Comparison of ENCODE assay signal across 9 cellular contexts in genomic region chr11:129815596-129816461, GRCh38. TPM values are rescaled to one million over a fixed set of nuclear protein-coding genes. Genes with fewer than 3 reads are reported as not detected.
DNase-seq lines count a peak whose midpoint lies in the region; ATAC-seq, FAIRE-seq and TF ChIP-seq lines count a peak whose summit lies in the region.
"Had no signal": no experiment of that assay in that cellular context is flagged by ENCODE, and none has a peak within 500 bp of the region (broad histone marks: within the 10 kb centered on the region; RNA-seq: fewer than 3 reads in every experiment).

TMEM45B (plus strand) TSS chr11:129815848; CDS start chr11:129852483, 36,635 bp downstream.

- peaks cover 0 to 9% (median 0%) of the 10 kb centered on the region in 4 donors for H3K4me1 ChIP-seq in sigmoid colon

- H3K36me3 ChIP-seq in brain microvascular endothelial cell (replicated peaks) (no peaks in the 10 kb centered on the region), sigmoid colon (no peaks in the 10 kb centered on the region)

- FAIRE-seq in H54 (lab: Jason Lieb, UNC): no peak
- FAIRE-seq: GM12878 had no signal

- WGBS in sigmoid colon, 2 donors: 2 to 3% methylated on average over 68 of the region's 68 CpGs

- ATAC-seq in naive thymus-derived CD8-positive, alpha-beta T cell: peak; percentile 17 to 49
- ATAC-seq: GM12878 had no signal

- H3K27ac Mint-ChIP-seq in dendritic cell treated with granulocyte-macrophage colony-stimulating factor and Interleukin-4, amounts not matched to agents 40 ng/mL and 50 ng/mL, for 4 days: peak within 1 kb of the TSS; percentile 70
- H3K27ac Mint-ChIP-seq in naive thymus-derived CD8-positive, alpha-beta T cell: peak within 1 kb of the TSS; percentile 78 to 96 (median 90)

- POLR2A ChIA-PET in naive thymus-derived CD8-positive, alpha-beta T cell (lab: Charles Lee): interaction anchor here (0.6 to 5.3 kb wide), 5 partner anchors 12 to 501 kb away, joined by 4 to 43 read pairs (median 5); partner anchors contain the start of gene PRDM10

- TF ChIP-seq EP300 in sigmoid colon (IDR thresholded peaks at IDR 0.05): no peak

- peaks cover 47% of the 10 kb centered on the region for H3K4me1 Mint-ChIP-seq in dendritic cell treated with granulocyte-macrophage colony-stimulating factor and Interleukin-4, amounts not matched to agents 40 ng/mL and 50 ng/mL, for 4 days (ENCODE audit: low read depth)
- H3K4me1 Mint-ChIP-seq in naive thymus-derived CD8-positive, alpha-beta T cell: peaks cover 14 to 54% (median 42%) of the 10 kb centered on the region in 4 donors

- peak within 1 kb of the TSS; percentile 86 for H3K4me3 Mint-ChIP-seq in dendritic cell treated with granulocyte-macrophage colony-stimulating factor and Interleukin-4, amounts not matched to agents 40 ng/mL and 50 ng/mL, for 4 days
- H3K4me3 Mint-ChIP-seq in naive thymus-derived CD8-positive, alpha-beta T cell: peak within 1 kb of the TSS; percentile 75 to 90 (median 82)

- DNase-seq in DMS79 (lab: John Stamatoyannopoulos, UW): peak; percentile 59
- peak; percentile 29 for DNase-seq in SK-N-DZ (ENCODE audit: low spot score)
- peak in 8 of 10 donors; percentile 15 to 66 (median 24) for DNase-seq in naive thymus-derived CD8-positive, alpha-beta T cell
- no peak for DNase-seq in brain microvascular endothelial cell
- DNase-seq in KBM-7: no peak
- DNase-seq in H54 (ENCODE audit: insufficient read length, low spot score): no peak
- no peak for DNase-seq in sigmoid colon

- H3K27ac ChIP-seq in brain microvascular endothelial cell (no peak within 1 kb of the TSS), sigmoid colon (peak within 1 kb of the TSS in 1 of 4 donors; percentile 42)

- TF ChIP-seq POLR2A in H54 (IDR thresholded peaks at IDR 0.05; ENCODE audit: low read depth, low read length) (no peak), sigmoid colon (IDR thresholded peaks at IDR 0.05) (peak in 1 of 2 donors; percentile 23)

- peaks cover 40% of the 10 kb centered on the region for H3K27me3 Mint-ChIP-seq in dendritic cell treated with granulocyte-macrophage colony-stimulating factor and Interleukin-4, amounts not matched to agents 40 ng/mL and 50 ng/mL, for 4 days
- H3K27me3 Mint-ChIP-seq in naive thymus-derived CD8-positive, alpha-beta T cell: peaks cover 3 to 36% (median 26%) of the 10 kb centered on the region in 5 donors

- no peaks in the 10 kb centered on the region for H3K9me3 ChIP-seq in sigmoid colon

- intact Hi-C loops in dendritic cell treated with granulocyte-macrophage colony-stimulating factor and Interleukin-4, amounts not matched to agents 40 ng/mL and 50 ng/mL, for 4 days (cut with micrococcal nuclease): no loop called here
- intact Hi-C loops in sigmoid colon (cut with DNase I): no loop called here

- no peak within 1 kb of the TSS for H3K4me3 ChIP-seq in brain microvascular endothelial cell (ENCODE audit: low read depth, low read length)
- H3K4me3 ChIP-seq in sigmoid colon: peak within 1 kb of the TSS in 1 of 4 donors; percentile 17
- H3K4me3 ChIP-seq: GM12878 had no signal

- H3K36me3 Mint-ChIP-seq in dendritic cell treated with granulocyte-macrophage colony-stimulating factor and Interleukin-4, amounts not matched to agents 40 ng/mL and 50 ng/mL, for 4 days (ENCODE audit: low read depth): peaks cover 18% of the 10 kb centered on the region
- H3K36me3 Mint-ChIP-seq in naive thymus-derived CD8-positive, alpha-beta T cell: peaks cover 0 to 3% (median 0%) of the 10 kb centered on the region in 3 donors

- H3K9me3 Mint-ChIP-seq in dendritic cell treated with granulocyte-macrophage colony-stimulating factor and Interleukin-4, amounts not matched to agents 40 ng/mL and 50 ng/mL, for 4 days: peaks cover 12% of the 10 kb centered on the region
- peaks cover 0 to 12% (median 0%) of the 10 kb centered on the region in 9 donors for H3K9me3 Mint-ChIP-seq in naive thymus-derived CD8-positive, alpha-beta T cell

- TF ChIP-seq CTCF in brain microvascular endothelial cell (IDR thresholded peaks at IDR 0.05; ENCODE audit: low read depth, low read length, missing control alignments) (no peak), sigmoid colon (IDR thresholded peaks at IDR 0.05) (no peak)

- in situ Hi-C loops in brain microvascular endothelial cell (cut with HindIII; ENCODE audit: low pct_ligation_motif_present, low sequenced_read_pairs) (no loop called here), KBM-7 (cut with MboI; ENCODE audit: low pct_unique_long_range_greater_than_20kb, low sequenced_read_pairs) (no loop called here)

- peaks cover 6% of the 10 kb centered on the region for H3K27me3 ChIP-seq in brain microvascular endothelial cell (replicated peaks)
- H3K27me3 ChIP-seq in sigmoid colon: peaks cover 0 to 31% (median 13%) of the 10 kb centered on the region in 3 donors

RNA-seq across cellular contexts. Expression of gene TMEM45B, which starts in this region (rescaled TPM):
- polyA plus RNA-seq in SK-N-DZ (2014; cell fraction: cytosol; rRNA removed): not detected in 2 replicates
- not detected in 2 replicates for polyA plus RNA-seq in SK-N-DZ (2014; cell fraction: nucleus; rRNA removed)
- total RNA-seq in naive thymus-derived CD8-positive, alpha-beta T cell: 1 to 10 TPM; 4.7 to 6.1 TPM
- 1 to 10 TPM in 2 of 3 donors, under 1 TPM in 1; 0.96 to 1.7 (median 1.1) TPM for polyA plus RNA-seq in naive thymus-derived CD8-positive, alpha-beta T cell
- 1 to 10 TPM in 1 of 4 donors, under 1 TPM in 2, not detected in 1; 0.55 to 1.4 (median 0.95) TPM for total RNA-seq in sigmoid colon
- polyA plus RNA-seq in sigmoid colon: 100 to 1,000 TPM in 1 of 3 donors, 10 to 100 TPM in 2; 30.6 to 150 (median 46.0) TPM

Comparison
In these comparisons a context has a peak if more than half of its experiments do, and no peak if none do; other contexts are left out.
1. RNA of gene TMEM45B (polyA plus RNA-seq): 30.6 to 150 TPM in sigmoid colon; 0.96 to 1.7 TPM in naive thymus-derived CD8-positive, alpha-beta T cell; every median in the first group is over 10 times any median in the second.
2. DNase-seq: peak in DMS79 (single experiment), SK-N-DZ (single experiment) and naive thymus-derived CD8-positive, alpha-beta T cell (8 of 10); none in brain microvascular endothelial cell (single experiment), KBM-7 (single experiment), H54 (single experiment) and sigmoid colon (single experiment).